ENCODE assay signal across 21 cellular contexts in the genomic region with DNA sequence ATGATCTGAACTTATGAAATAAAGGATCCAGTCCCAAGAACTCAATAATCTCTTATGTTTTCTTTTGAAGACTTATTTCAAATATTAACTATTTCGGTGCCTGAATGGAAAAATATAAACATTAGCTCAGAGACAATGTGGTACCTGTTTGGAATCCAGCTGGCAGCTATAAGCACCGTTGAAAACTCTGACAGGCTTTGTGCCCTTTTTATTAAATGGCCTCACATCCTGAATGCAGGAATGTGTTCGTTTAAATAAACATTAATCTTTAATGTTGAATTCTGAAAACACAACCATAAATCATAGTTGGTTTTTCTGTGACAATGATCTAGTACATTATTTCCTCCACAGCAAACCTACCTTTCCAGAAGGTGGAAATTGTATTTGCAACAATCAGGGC. TPM values are rescaled to one million over a fixed set of nuclear protein-coding genes. Genes with fewer than 3 reads are reported as not detected.
"Had no signal": no experiment of that assay in that cellular context is flagged by ENCODE, and none has a peak within 500 bp of the region (broad histone marks: within the 10 kb centered on the region; RNA-seq: fewer than 3 reads in every experiment).

No MANE protein-coding gene starts in this region.

- H3K36me3 ChIP-seq: breast epithelium had no signal

- DNase-seq: activated CD4-positive, alpha-beta T cell treated with anti-CD3 and anti-CD28 coated beads, Interleukin-2, amount 50 U/mL, for 48 hours; activated naive CD4-positive, alpha-beta T cell treated with Interleukin-2 at 50 U/mL for 16 hours; activated naive CD8-positive, alpha-beta T cell treated with anti-CD3 and anti-CD28 coated beads for 36 hours; activated T-cell treated with anti-CD3 and anti-CD28 coated beads, Interleukin-2, amount 50 U/mL, for 48 hours; colonic mucosa; endodermal cell; esophagus squamous epithelium; gastrocnemius medialis; left cardiac atrium; mesendoderm; mucosa of descending colon; stimulated activated CD4-positive, alpha-beta T cell treated with anti-CD3 and anti-CD28 coated beads, Interleukin-2, amount 100 ng/mL, for 48 hours; stimulated activated naive CD4-positive, alpha-beta T cell treated with Interleukin-2 at 50 U/mL for 16 hours; T-cell; upper lobe of left lung had no signal

- ATAC-seq: gastrocnemius medialis, left cardiac atrium, mucosa of descending colon, T-cell had no signal

- H3K4me3 Mint-ChIP-seq: activated naive CD8-positive, alpha-beta T cell treated with anti-CD3 and anti-CD28 coated beads for 36 hours; endodermal cell; T-cell; T-helper 2 cell treated with Interferon-gamma antibody and Interleukin-4, amounts not matched to agents 5 μg/mL and 100 μg/mL, for 36 hours had no signal

- H3K27ac ChIP-seq: breast epithelium, colonic mucosa, esophagus squamous epithelium, gastrocnemius medialis, thoracic aorta, upper lobe of left lung had no signal

- H3K4me1 ChIP-seq: breast epithelium had no signal

- H3K27ac Mint-ChIP-seq: activated naive CD8-positive, alpha-beta T cell treated with anti-CD3 and anti-CD28 coated beads for 36 hours; endodermal cell; T-cell; T-helper 2 cell treated with Interferon-gamma antibody and Interleukin-4, amounts not matched to agents 5 μg/mL and 100 μg/mL, for 36 hours had no signal

- FAIRE-seq: astrocyte, islet of Langerhans had no signal

- H3K9me3 Mint-ChIP-seq: activated naive CD8-positive, alpha-beta T cell treated with anti-CD3 and anti-CD28 coated beads for 36 hours; endodermal cell; T-cell; T-helper 2 cell treated with Interferon-gamma antibody and Interleukin-4, amounts not matched to agents 5 μg/mL and 100 μg/mL, for 36 hours had no signal

- H3K4me3 ChIP-seq: breast epithelium, colonic mucosa, esophagus squamous epithelium, gastrocnemius medialis, mucosa of descending colon, thoracic aorta, upper lobe of left lung had no signal

- H3K27me3 ChIP-seq: breast epithelium, colonic mucosa, gastrocnemius medialis, upper lobe of left lung had no signal

- H3K9me3 ChIP-seq: breast epithelium, colonic mucosa, esophagus squamous epithelium, gastrocnemius medialis, mucosa of descending colon, thoracic aorta, upper lobe of left lung had no signal

RNA-seq across cellular contexts. Expression of gene KIAA0319, which starts 4.4 kb away (rescaled TPM):
- total RNA-seq: gastrocnemius medialis, renal cortical epithelial cell, thoracic aorta had no signal
